In genomic region chr1:235920596-235921375, GRCh38 we compare ENCODE assay signal across 12 cellular contexts. TPM values are rescaled to one million over a fixed set of nuclear protein-coding genes. Genes with fewer than 3 reads are reported as not detected.
DNase-seq lines count a peak whose midpoint lies in the region; ATAC-seq, FAIRE-seq and TF ChIP-seq lines count a peak whose summit lies in the region.
"Had no signal": no experiment of that assay in that cellular context is flagged by ENCODE, and none has a peak within 500 bp of the region (broad histone marks: within the 10 kb centered on the region; RNA-seq: fewer than 3 reads in every experiment).

No MANE protein-coding gene starts in this region.

- intact Hi-C loops in activated naive CD4-positive, alpha-beta T cell treated with anti-CD3 and anti-CD28 coated beads for 36 hours (cut with micrococcal nuclease): no loop called here

- no peaks in the 10 kb centered on the region for H3K9me3 Mint-ChIP-seq in activated naive CD4-positive, alpha-beta T cell treated with anti-CD3 and anti-CD28 coated beads for 36 hours
- H3K9me3 Mint-ChIP-seq: stimulated activated naive CD8-positive, alpha-beta T cell treated with anti-CD3 and anti-CD28 coated beads, Interleukin-15, Interleukin-2, amounts not matched to agents 100 ng/mL and 50 ng/mL, for 24 hours had no signal

- in situ Hi-C loops in SK-MEL-5 (cut with HindIII; ENCODE audit: low pct_unique_long_range_greater_than_20kb, low sequenced_read_pairs): no loop called here

- no peak for TF ChIP-seq POLR2A in H54 (IDR thresholded peaks at IDR 0.05; ENCODE audit: low read depth, low read length)

- H3K4me1 Mint-ChIP-seq in activated naive CD4-positive, alpha-beta T cell treated with anti-CD3 and anti-CD28 coated beads for 36 hours (ENCODE audit: low read depth): peaks cover 45% of the 10 kb centered on the region

- CTCF ChIA-PET in activated naive CD4-positive, alpha-beta T cell treated with anti-CD3 and anti-CD28 coated beads for 36 hours (lab: Charles Lee): interaction anchor here (0.6 to 1.0 kb wide), 2 partner anchors 16 to 51 kb away, joined by 3 to 4 read pairs; no protein-coding TSS in a partner anchor

- peak overlapping the region in 20 of 21 experiments; percentile 45 to 90 (median 72) for H3K27ac ChIP-seq in skin epidermis

- H3K4me3 ChIP-seq in foreskin fibroblast (ENCODE audit: low read depth in 1 of 2, low read length in 2 of 2) (no peak overlapping the region), skin epidermis (no peak overlapping the region)

- FAIRE-seq in H54 (lab: Jason Lieb, UNC): no peak

- H3K27ac Mint-ChIP-seq in activated naive CD4-positive, alpha-beta T cell treated with anti-CD3 and anti-CD28 coated beads for 36 hours: no peak overlapping the region
- H3K27ac Mint-ChIP-seq: stimulated activated naive CD8-positive, alpha-beta T cell treated with anti-CD3 and anti-CD28 coated beads, Interleukin-15, Interleukin-2, amounts not matched to agents 100 ng/mL and 50 ng/mL, for 24 hours had no signal

- no peaks in the 10 kb centered on the region for H3K36me3 Mint-ChIP-seq in activated naive CD4-positive, alpha-beta T cell treated with anti-CD3 and anti-CD28 coated beads for 36 hours (ENCODE audit: low read depth)

- no peaks in the 10 kb centered on the region for H3K27me3 Mint-ChIP-seq in activated naive CD4-positive, alpha-beta T cell treated with anti-CD3 and anti-CD28 coated beads for 36 hours (ENCODE audit: low read depth)
- H3K27me3 Mint-ChIP-seq: stimulated activated naive CD8-positive, alpha-beta T cell treated with anti-CD3 and anti-CD28 coated beads, Interleukin-15, Interleukin-2, amounts not matched to agents 100 ng/mL and 50 ng/mL, for 24 hours had no signal

- DNase-seq in Daoy (ENCODE audit: low read depth): peak; percentile 50
- peak; percentile 51 for DNase-seq in SK-MEL-5 (ENCODE audit: low read depth, low spot score)
- DNase-seq in foreskin fibroblast: peak; percentile 73 to 87
- no peak for DNase-seq in hypothalamus (lab: John Stamatoyannopoulos, UW)
- DNase-seq in H54 (ENCODE audit: insufficient read length, low spot score): no peak
- no peak for DNase-seq in activated naive CD4-positive, alpha-beta T cell treated with anti-CD3 and anti-CD28 coated beads for 36 hours
- DNase-seq: DMS 273 treated with DMSO at 0.1 percent for 48 hours; effector CD8-positive, alpha-beta T cell; MV-4-11 had no signal

- H3K4me3 Mint-ChIP-seq in activated naive CD4-positive, alpha-beta T cell treated with anti-CD3 and anti-CD28 coated beads for 36 hours: no peak overlapping the region
- H3K4me3 Mint-ChIP-seq: stimulated activated naive CD8-positive, alpha-beta T cell treated with anti-CD3 and anti-CD28 coated beads, Interleukin-15, Interleukin-2, amounts not matched to agents 100 ng/mL and 50 ng/mL, for 24 hours had no signal

- no peak for TF ChIP-seq CTCF in foreskin fibroblast (IDR thresholded peaks at IDR 0.05; ENCODE audit: low read depth, low read length)

- no peak for ATAC-seq in GM18861 (IDR thresholded peaks at IDR 0.05; ENCODE audit: unreplicated experiment)

RNA-seq across cellular contexts. Expression of gene LYST, which starts 54.1 kb away (rescaled TPM):
- 10.9 and 13.8 TPM in 2 replicates for total RNA-seq in Daoy (2014; rRNA removed; shearing (Covaris generic))
- total RNA-seq in SK-MEL-5 (2014; rRNA removed; shearing (Covaris generic)): 146 and 166 TPM in 2 replicates
- polyA plus RNA-seq in SK-MEL-5 (2015; cell fraction: cytosol; rRNA removed): 69.2 and 92.3 TPM in 2 replicates
- 374 and 406 TPM in 2 replicates for polyA plus RNA-seq in SK-MEL-5 (2015; cell fraction: nucleus; rRNA removed)
- 10 to 100 TPM; 19.0 to 21.1 TPM for total RNA-seq in activated naive CD4-positive, alpha-beta T cell treated with anti-CD3 and anti-CD28 coated beads for 36 hours

Comparison
In these comparisons a context has a peak if more than half of its experiments do, and no peak if none do; other contexts are left out.
1. DNase-seq: peak in Daoy (single experiment), SK-MEL-5 (single experiment) and foreskin fibroblast (2 of 2); none in hypothalamus (0 of 51), H54 (single experiment) and activated naive CD4-positive, alpha-beta T cell treated with anti-CD3 and anti-CD28 coated beads for 36 hours (single experiment).